In genomic region chr2:84309281-84309680, GRCh38 we compare ENCODE assay signal across 25 cellular contexts.
DNase-seq lines count a peak whose midpoint lies in the region; ATAC-seq, FAIRE-seq and TF ChIP-seq lines count a peak whose summit lies in the region.
"Had no signal": no experiment of that assay in that cellular context is flagged by ENCODE, and none has a peak within 500 bp of the region (broad histone marks: within the 10 kb centered on the region; RNA-seq: fewer than 3 reads in every experiment).

No MANE protein-coding gene starts in this region.

- H3K27ac Mint-ChIP-seq in WTC11, result no peak overlapping the region
- H3K27ac Mint-ChIP-seq: CD14-positive monocyte; CD4-positive, alpha-beta memory T cell; CD4-positive, CD25-positive, alpha-beta regulatory T cell; CD8-positive, alpha-beta memory T cell had no signal

- H3K4me3 ChIP-seq in epithelial cell of proximal tubule (ENCODE audit: low read depth, low read length), result no peak overlapping the region
- H3K4me3 ChIP-seq: A549, BLaER1 had no signal

- TF ChIP-seq CTCF in epithelial cell of proximal tubule (conservative IDR thresholded peaks at IDR 0.05; ENCODE audit: low read depth, low read length), result no peak
- no peak for TF ChIP-seq CTCF in WTC11 (IDR thresholded peaks at IDR 0.05)

- H3K4me1 Mint-ChIP-seq in WTC11, result peaks cover 22% of the 10 kb centered on the region
- H3K4me1 Mint-ChIP-seq: CD14-positive monocyte; CD4-positive, alpha-beta memory T cell; CD4-positive, CD25-positive, alpha-beta regulatory T cell; CD8-positive, alpha-beta memory T cell had no signal

- H3K27me3 Mint-ChIP-seq in WTC11 (ENCODE audit: low read depth), result peaks cover 5% of the 10 kb centered on the region

- ATAC-seq in WTC11, result no peak
- ATAC-seq: A549 had no signal

- in situ Hi-C loops in ACHN (cut with HindIII; ENCODE audit: low pct_ligation_motif_present, low pct_unique_long_range_greater_than_20kb, low sequenced_read_pairs), result no loop called here

- FAIRE-seq in GM19239 (lab: Jason Lieb, UNC), result no peak
- FAIRE-seq: A549, GM12891 had no signal

- POLR2A ChIA-PET in WTC11 (lab: Charles Lee), result no interaction called here

- no peak overlapping the region for H3K4me3 Mint-ChIP-seq in WTC11
- H3K4me3 Mint-ChIP-seq: CD14-positive monocyte; CD4-positive, alpha-beta memory T cell; CD4-positive, CD25-positive, alpha-beta regulatory T cell; CD8-positive, alpha-beta memory T cell had no signal

- peaks cover 49% of the 10 kb centered on the region for H3K9me3 Mint-ChIP-seq in WTC11

- H3K36me3 Mint-ChIP-seq in WTC11, result peaks cover 42% of the 10 kb centered on the region
- H3K36me3 Mint-ChIP-seq: CD14-positive monocyte; CD4-positive, alpha-beta memory T cell; CD4-positive, CD25-positive, alpha-beta regulatory T cell; CD8-positive, alpha-beta memory T cell had no signal

- DNase-seq in ACHN (peak; percentile 13), epithelial cell of proximal tubule (ENCODE audit: low read depth) (peak; percentile 3), kidney tubule cell (ENCODE audit: low spot score) (peak; percentile 56), renal cortical epithelial cell (ENCODE audit: low read depth) (peak; percentile 44), SHP77 (lab: John Stamatoyannopoulos, UW) (no peak), SK-N-DZ (ENCODE audit: low spot score) (no peak), GM19239 (ENCODE audit: insufficient read length, low spot score) (no peak), WTC11 (ENCODE audit: low spot score) (no peak)
- DNase-seq: BE2C; C1 segment of cervical spinal cord; CD4-positive, alpha-beta memory T cell; CD4-positive, CD25-positive, alpha-beta regulatory T cell; CD8-positive, alpha-beta memory T cell; COR-L47; DMS 273 treated with DMSO at 0.1 percent for 48 hours; DMS153; DMS53; DMS79; DND-41; EL; GDM1 had no signal

- CTCF ChIA-PET in WTC11 (lab: Charles Lee), result no interaction called here

TF ChIP-seq in WTC11, 78 proteins besides CTCF, POLR2A, EP300 and RAD21:
- TF ChIP-seq ZNF396 (CRISPR knock-in tag; IDR thresholded peaks at IDR 0.05; ENCODE audit: borderline replicate concordance) (no peak), FOXP1 (CRISPR knock-in tag; IDR thresholded peaks at IDR 0.05; ENCODE audit: borderline replicate concordance) (no peak), USF1 (CRISPR knock-in tag; IDR thresholded peaks at IDR 0.05) (no peak), OVOL2 (CRISPR knock-in tag; IDR thresholded peaks at IDR 0.05; ENCODE audit: borderline replicate concordance) (no peak), ZSCAN18 (CRISPR knock-in tag; IDR thresholded peaks at IDR 0.05) (no peak), ZNF416 (CRISPR knock-in tag; IDR thresholded peaks at IDR 0.05) (no peak), ZNF121 (CRISPR knock-in tag; IDR thresholded peaks at IDR 0.05) (no peak), ELF4 (CRISPR knock-in tag; IDR thresholded peaks at IDR 0.05; ENCODE audit: low read depth) (no peak), SOX15 (CRISPR knock-in tag; IDR thresholded peaks at IDR 0.05) (no peak), NR1H2 (CRISPR knock-in tag; IDR thresholded peaks at IDR 0.05) (no peak), FOXK1 (CRISPR knock-in tag; IDR thresholded peaks at IDR 0.05) (no peak), ZNF317 (CRISPR knock-in tag; IDR thresholded peaks at IDR 0.05; ENCODE audit: borderline replicate concordance, low read depth) (no peak), SMAD3 (CRISPR knock-in tag; IDR thresholded peaks at IDR 0.05; ENCODE audit: borderline replicate concordance) (no peak)
- TF ChIP-seq, protein P1, sequence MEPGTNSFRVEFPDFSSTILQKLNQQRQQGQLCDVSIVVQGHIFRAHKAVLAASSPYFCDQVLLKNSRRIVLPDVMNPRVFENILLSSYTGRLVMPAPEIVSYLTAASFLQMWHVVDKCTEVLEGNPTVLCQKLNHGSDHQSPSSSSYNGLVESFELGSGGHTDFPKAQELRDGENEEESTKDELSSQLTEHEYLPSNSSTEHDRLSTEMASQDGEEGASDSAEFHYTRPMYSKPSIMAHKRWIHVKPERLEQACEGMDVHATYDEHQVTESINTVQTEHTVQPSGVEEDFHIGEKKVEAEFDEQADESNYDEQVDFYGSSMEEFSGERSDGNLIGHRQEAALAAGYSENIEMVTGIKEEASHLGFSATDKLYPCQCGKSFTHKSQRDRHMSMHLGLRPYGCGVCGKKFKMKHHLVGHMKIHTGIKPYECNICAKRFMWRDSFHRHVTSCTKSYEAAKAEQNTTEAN (CRISPR knock-in tag; IDR thresholded peaks at IDR 0.05), result no peak
- TF ChIP-seq, protein P2, sequence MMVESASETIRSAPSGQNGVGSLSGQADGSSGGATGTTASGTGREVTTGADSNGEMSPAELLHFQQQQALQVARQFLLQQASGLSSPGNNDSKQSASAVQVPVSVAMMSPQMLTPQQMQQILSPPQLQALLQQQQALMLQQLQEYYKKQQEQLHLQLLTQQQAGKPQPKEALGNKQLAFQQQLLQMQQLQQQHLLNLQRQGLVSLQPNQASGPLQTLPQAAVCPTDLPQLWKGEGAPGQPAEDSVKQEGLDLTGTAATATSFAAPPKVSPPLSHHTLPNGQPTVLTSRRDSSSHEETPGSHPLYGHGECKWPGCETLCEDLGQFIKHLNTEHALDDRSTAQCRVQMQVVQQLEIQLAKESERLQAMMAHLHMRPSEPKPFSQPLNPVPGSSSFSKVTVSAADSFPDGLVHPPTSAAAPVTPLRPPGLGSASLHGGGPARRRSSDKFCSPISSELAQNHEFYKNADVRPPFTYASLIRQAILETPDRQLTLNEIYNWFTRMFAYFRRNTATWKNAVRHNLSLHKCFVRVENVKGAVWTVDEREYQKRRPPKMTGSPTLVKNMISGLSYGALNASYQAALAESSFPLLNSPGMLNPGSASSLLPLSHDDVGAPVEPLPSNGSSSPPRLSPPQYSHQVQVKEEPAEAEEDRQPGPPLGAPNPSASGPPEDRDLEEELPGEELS (CRISPR knock-in tag; IDR thresholded peaks at IDR 0.05), result no peak

Comparison
In these comparisons a context has a peak if more than half of its experiments do, and no peak if none do; other contexts are left out.
1. DNase-seq: peak in ACHN (single experiment), epithelial cell of proximal tubule (single experiment), kidney tubule cell (single experiment) and renal cortical epithelial cell (single experiment); none in SHP77 (0 of 2), SK-N-DZ (single experiment), GM19239 (single experiment) and WTC11 (single experiment).